In the genomic region with DNA sequence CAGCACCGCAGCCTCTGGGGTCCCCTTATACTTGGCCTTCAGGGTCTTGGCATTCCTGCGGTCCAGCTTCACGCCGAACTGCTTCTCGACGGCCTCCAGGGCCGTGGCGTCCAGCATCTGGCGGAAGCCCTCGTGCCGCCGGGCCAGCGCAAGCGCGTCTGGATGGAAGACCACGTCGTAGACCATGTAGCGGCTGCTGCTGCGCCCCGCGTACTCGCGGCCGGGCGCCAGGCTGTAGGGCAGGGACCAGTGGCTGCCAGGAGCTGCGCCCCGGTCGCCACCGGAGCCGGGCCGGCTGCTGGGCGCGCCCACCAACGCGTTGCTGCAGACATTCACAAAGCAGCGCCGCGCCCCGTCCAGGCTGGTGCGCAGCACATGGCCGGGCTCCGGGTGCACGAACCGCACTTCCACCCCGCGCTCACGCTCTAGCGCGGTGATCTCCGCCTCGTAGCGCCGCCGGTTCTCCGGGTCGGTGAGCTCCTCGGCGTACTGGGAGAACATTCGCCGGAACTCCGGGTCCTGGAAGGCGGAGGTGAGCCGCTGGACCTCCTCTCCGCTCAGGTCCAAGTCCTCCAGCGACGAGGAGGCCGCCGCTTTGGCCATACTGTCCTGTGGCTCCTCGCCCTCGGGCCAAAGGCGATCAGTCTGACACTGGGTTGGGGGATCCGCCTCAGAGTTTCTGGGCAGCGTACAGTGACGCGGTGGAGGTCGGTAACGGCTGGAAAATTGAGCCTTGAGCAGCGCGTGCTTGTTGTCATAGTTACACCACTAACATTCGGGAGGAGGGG, we compare ENCODE assay signal across 8 cellular contexts. TPM values are rescaled to one million over a fixed set of nuclear protein-coding genes. Genes with fewer than 3 reads are reported as not detected.
A peak's percentile ranks its signal among the peaks of the same experiment; 100 is the strongest.
DNase-seq lines count a peak whose midpoint lies in the region; ATAC-seq and TF ChIP-seq lines count a peak whose summit lies in the region.

Gene DNAAF2, minus strand, starts transcription at position 698 of the 788 bp plus-strand sequence. Its CDS starts 95 bp downstream, at position 603.

- in situ Hi-C loops in SK-MEL-5 (cut with HindIII; ENCODE audit: low pct_unique_long_range_greater_than_20kb, low sequenced_read_pairs): no loop called here

- H3K36me3 Mint-ChIP-seq in activated naive CD8-positive, alpha-beta T cell: peaks cover 9% of the 10 kb centered on the region
- no peaks in the 10 kb centered on the region for H3K36me3 Mint-ChIP-seq in glutamatergic neuron (ENCODE audit: unreplicated experiment)

- peaks cover 9% of the 10 kb centered on the region for H3K79me2 ChIP-seq in parathyroid adenoma

- peak within 1 kb of the TSS; percentile 98 for H3K4me2 ChIP-seq in parathyroid adenoma (ENCODE audit: low read length)

- H3K27ac ChIP-seq in parathyroid adenoma: peak within 1 kb of the TSS; percentile 97
- peak within 1 kb of the TSS; percentile 97 for H3K27ac ChIP-seq in upper lobe of right lung

- H3K4me1 ChIP-seq in parathyroid adenoma (peaks cover 3% of the 10 kb centered on the region), upper lobe of right lung (peaks cover 37% of the 10 kb centered on the region)

- H3K27me3 Mint-ChIP-seq in activated naive CD8-positive, alpha-beta T cell: no peaks in the 10 kb centered on the region
- peaks cover 13% of the 10 kb centered on the region for H3K27me3 Mint-ChIP-seq in glutamatergic neuron (ENCODE audit: unreplicated experiment)

- peak; percentile 59 for ATAC-seq in upper lobe of right lung

- intact Hi-C loops in upper lobe of right lung (cut with DNase I): no loop called here

- H3K9me3 Mint-ChIP-seq in activated naive CD8-positive, alpha-beta T cell (ENCODE audit: low read depth): no peaks in the 10 kb centered on the region
- peaks cover 12% of the 10 kb centered on the region for H3K9me3 Mint-ChIP-seq in glutamatergic neuron (ENCODE audit: unreplicated experiment)

- TF ChIP-seq CTCF in LNCaP clone FGC (IDR thresholded peaks at IDR 0.05; ENCODE audit: control insufficient read depth, extremely low read depth, insufficient read depth): no peak
- no peak for TF ChIP-seq CTCF in glutamatergic neuron (IDR thresholded peaks at IDR 0.05; ENCODE audit: partially characterized antibody, unreplicated experiment)
- TF ChIP-seq CTCF in parathyroid adenoma (IDR thresholded peaks at IDR 0.05): no peak
- no peak for TF ChIP-seq CTCF in upper lobe of right lung (IDR thresholded peaks at IDR 0.05)

- H3K27ac Mint-ChIP-seq in activated naive CD8-positive, alpha-beta T cell: peak within 1 kb of the TSS; percentile 97
- H3K27ac Mint-ChIP-seq in glutamatergic neuron (ENCODE audit: unreplicated experiment): peak within 1 kb of the TSS; percentile 98

- H3K4me1 Mint-ChIP-seq in activated naive CD8-positive, alpha-beta T cell (ENCODE audit: low read depth): peaks cover 50% of the 10 kb centered on the region
- peaks cover 8% of the 10 kb centered on the region for H3K4me1 Mint-ChIP-seq in glutamatergic neuron (ENCODE audit: low read depth, unreplicated experiment)

- peak within 1 kb of the TSS; percentile 85 for H3K9ac ChIP-seq in parathyroid adenoma

- DNase-seq in GDM1 (lab: John Stamatoyannopoulos, UW) (peak; percentile 7), H7 (peak; percentile 81), LNCaP clone FGC (ENCODE audit: low read depth) (no peak), SK-MEL-5 (ENCODE audit: low read depth, low spot score) (peak; percentile 66), glutamatergic neuron (peak; percentile 64), upper lobe of right lung (peak; percentile 79)

- H3K27me3 ChIP-seq in H7 (ENCODE audit: control insufficient read depth, insufficient read depth, low read length): no peaks in the 10 kb centered on the region
- no peaks in the 10 kb centered on the region for H3K27me3 ChIP-seq in parathyroid adenoma (ENCODE audit: control insufficient read depth, insufficient read depth, low read length)
- H3K27me3 ChIP-seq in upper lobe of right lung: no peaks in the 10 kb centered on the region

- H3K4me3 ChIP-seq in H7 (ENCODE audit: insufficient read depth, low read depth, low read length) (peak within 1 kb of the TSS; percentile 99), LNCaP clone FGC (ENCODE audit: low read depth, low read length) (peak within 1 kb of the TSS; percentile 78), parathyroid adenoma (ENCODE audit: low read depth, low read length) (peak within 1 kb of the TSS; percentile 82), upper lobe of right lung (peak within 1 kb of the TSS; percentile 80)

- no peaks in the 10 kb centered on the region for H3K9me3 ChIP-seq in parathyroid adenoma (ENCODE audit: control insufficient read depth, low read length)
- H3K9me3 ChIP-seq in upper lobe of right lung: no peaks in the 10 kb centered on the region

- H3K4me3 Mint-ChIP-seq in activated naive CD8-positive, alpha-beta T cell: peak within 1 kb of the TSS; percentile 98
- peak within 1 kb of the TSS; percentile 100 for H3K4me3 Mint-ChIP-seq in glutamatergic neuron (ENCODE audit: unreplicated experiment)

- peak within 1 kb of the TSS; percentile 100 for H2AFZ ChIP-seq in parathyroid adenoma

- H3K36me3 ChIP-seq in H7 (replicated peaks; ENCODE audit: control insufficient read depth, insufficient read depth, low read length) (peaks cover 6% of the 10 kb centered on the region; the same call in 1 of the 2 replicates), parathyroid adenoma (ENCODE audit: control insufficient read depth, insufficient read depth, low read length) (no peaks in the 10 kb centered on the region), upper lobe of right lung (peaks cover 5% of the 10 kb centered on the region)

RNA-seq across cellular contexts. Expression of gene DNAAF2, which starts in this region (rescaled TPM):
- total RNA-seq in H7 (2014; rRNA removed; shearing (Covaris generic)): 28.2 and 28.9 TPM in 2 replicates
- 13.2 and 14.3 TPM in 2 replicates for total RNA-seq in SK-MEL-5 (2014; rRNA removed; shearing (Covaris generic))
- 13.4 and 14.1 TPM in 2 replicates for polyA plus RNA-seq in SK-MEL-5 (2015; cell fraction: cytosol; rRNA removed)
- polyA plus RNA-seq in SK-MEL-5 (2015; cell fraction: nucleus; rRNA removed): 6.6 and 8.5 TPM in 2 replicates
- total RNA-seq in glutamatergic neuron (ENCODE audit: unreplicated experiment) (19.1 TPM), upper lobe of right lung (5.6 TPM)
